1 cellular context compared by ENCODE assay signal in genomic region chr9:124658165-124659017, GRCh38.
A peak's percentile ranks its signal among the peaks of the same experiment; 100 is the strongest.
TF ChIP-seq lines count a peak whose summit lies in the region.

No MANE protein-coding gene starts in this region.

TF ChIP-seq in HepG2, 621 proteins besides CTCF, POLR2A, EP300 and RAD21 (continued from another document):
- no peak for TF ChIP-seq ADNP (CRISPR knock-in tag; IDR thresholded peaks at IDR 0.05)
- no peak for TF ChIP-seq ZNF816 (CRISPR knock-in tag; IDR thresholded peaks at IDR 0.05; ENCODE audit: borderline replicate concordance)
- TF ChIP-seq HHEX (CRISPR knock-in tag; IDR thresholded peaks at IDR 0.05), result no peak
- no peak for TF ChIP-seq CCAR2 (optimal IDR thresholded peaks at IDR 0.05; ENCODE audit: low read depth, low read length)
- TF ChIP-seq ZFP36 (IDR thresholded peaks at IDR 0.05; ENCODE audit: borderline replicate concordance, low read depth, low read length, partially characterized antibody), result no peak
- no peak for TF ChIP-seq ZBTB34 (CRISPR knock-in tag; IDR thresholded peaks at IDR 0.05)
- no peak for TF ChIP-seq ATF2 (CRISPR knock-in tag; IDR thresholded peaks at IDR 0.05)
- no peak for TF ChIP-seq ZNF577 (CRISPR knock-in tag; IDR thresholded peaks at IDR 0.05; ENCODE audit: borderline replicate concordance, low read depth)
- TF ChIP-seq SIN3A (IDR thresholded peaks at IDR 0.05; ENCODE audit: borderline replicate concordance, low read depth, low read length), result no peak
- TF ChIP-seq ZFP62 (CRISPR knock-in tag; IDR thresholded peaks at IDR 0.05), result no peak
- TF ChIP-seq ZSCAN25 (CRISPR knock-in tag; IDR thresholded peaks at IDR 0.05), result no peak
- no peak for TF ChIP-seq ZNF333 (CRISPR knock-in tag; IDR thresholded peaks at IDR 0.05; ENCODE audit: borderline replicate concordance)
- TF ChIP-seq ZNF563 (CRISPR knock-in tag; IDR thresholded peaks at IDR 0.05), result no peak
- no peak for TF ChIP-seq ESRRA (CRISPR knock-in tag; IDR thresholded peaks at IDR 0.05; ENCODE audit: low read depth)
- TF ChIP-seq POGZ (CRISPR knock-in tag; IDR thresholded peaks at IDR 0.05), result peak; percentile 48; the same call in 1 of the 2 replicates
- TF ChIP-seq JDP2 (CRISPR knock-in tag; IDR thresholded peaks at IDR 0.05; ENCODE audit: borderline replicate concordance), result no peak
- peak; percentile 76 for TF ChIP-seq DRAP1 (CRISPR knock-in tag; IDR thresholded peaks at IDR 0.05)
- TF ChIP-seq ZNF337 (CRISPR knock-in tag; IDR thresholded peaks at IDR 0.05; ENCODE audit: borderline replicate concordance, low read depth), result no peak
- no peak for TF ChIP-seq TIGD3 (CRISPR knock-in tag; IDR thresholded peaks at IDR 0.05; ENCODE audit: borderline replicate concordance)
- TF ChIP-seq MED8 (CRISPR knock-in tag; IDR thresholded peaks at IDR 0.05; ENCODE audit: insufficient replicate concordance), result no peak
- no peak for TF ChIP-seq PHF21A (CRISPR knock-in tag; IDR thresholded peaks at IDR 0.05)
- no peak for TF ChIP-seq TRAFD1 (CRISPR knock-in tag; IDR thresholded peaks at IDR 0.05; ENCODE audit: borderline replicate concordance)
- no peak for TF ChIP-seq ZNF740 (CRISPR knock-in tag; IDR thresholded peaks at IDR 0.05)
- TF ChIP-seq ZBTB46 (CRISPR knock-in tag; IDR thresholded peaks at IDR 0.05; ENCODE audit: borderline replicate concordance), result no peak
- 0 out of 2 replicates have a peak, but pooled peaks have one; percentile 18 for TF ChIP-seq ZNF280D (CRISPR knock-in tag; IDR thresholded peaks at IDR 0.05)
- TF ChIP-seq KDM5A (IDR thresholded peaks at IDR 0.05; ENCODE audit: borderline replicate concordance, low read length), result no peak
- no peak for TF ChIP-seq MEIS2 (CRISPR knock-in tag; IDR thresholded peaks at IDR 0.05)
- TF ChIP-seq POLR2AphosphoS5 (IDR thresholded peaks at IDR 0.05; ENCODE audit: low read depth, low read length), result peak; percentile 52
- no peak for TF ChIP-seq MAFG (CRISPR knock-in tag; IDR thresholded peaks at IDR 0.05)
- TF ChIP-seq ZMYM4 (CRISPR knock-in tag; IDR thresholded peaks at IDR 0.05), result peak; percentile 84
- TF ChIP-seq ZNF749 (CRISPR knock-in tag; IDR thresholded peaks at IDR 0.05; ENCODE audit: borderline replicate concordance), result no peak
- no peak for TF ChIP-seq ZNF724P (CRISPR knock-in tag; IDR thresholded peaks at IDR 0.05; ENCODE audit: borderline replicate concordance)
- no peak for TF ChIP-seq SOX5 (CRISPR knock-in tag; IDR thresholded peaks at IDR 0.05; ENCODE audit: borderline replicate concordance)
- peak; percentile 37; the same call in 1 of the 2 replicates for TF ChIP-seq HOXA3 (CRISPR knock-in tag; IDR thresholded peaks at IDR 0.05)
- no peak for TF ChIP-seq SNAPC2 (CRISPR knock-in tag; IDR thresholded peaks at IDR 0.05)
- no peak for TF ChIP-seq RCOR2 (CRISPR knock-in tag; IDR thresholded peaks at IDR 0.05)
- no peak for TF ChIP-seq EEA1 (CRISPR knock-in tag; IDR thresholded peaks at IDR 0.05; ENCODE audit: borderline replicate concordance)
- no peak for TF ChIP-seq NR0B2 (CRISPR knock-in tag; IDR thresholded peaks at IDR 0.05)
- no peak for TF ChIP-seq RFXAP (CRISPR knock-in tag; IDR thresholded peaks at IDR 0.05; ENCODE audit: borderline replicate concordance)
- peak; percentile 91; the same call in 1 of the 2 replicates for TF ChIP-seq ZFAT (CRISPR knock-in tag; conservative IDR thresholded peaks at IDR 0.05)
- TF ChIP-seq RAD51 (IDR thresholded peaks at IDR 0.05; ENCODE audit: borderline replicate concordance), result no peak
- no peak for TF ChIP-seq CREBL2 (CRISPR knock-in tag; IDR thresholded peaks at IDR 0.05; ENCODE audit: borderline replicate concordance)
- TF ChIP-seq PAX8 (CRISPR knock-in tag; IDR thresholded peaks at IDR 0.05; ENCODE audit: borderline replicate concordance), result no peak
- no peak for TF ChIP-seq ZNF619 (CRISPR knock-in tag; IDR thresholded peaks at IDR 0.05)
- TF ChIP-seq TAF15 (IDR thresholded peaks at IDR 0.05; ENCODE audit: low read depth, low read length, poor library complexity, severe bottlenecking), result no peak
- TF ChIP-seq ZSCAN20 (CRISPR knock-in tag; IDR thresholded peaks at IDR 0.05; ENCODE audit: borderline replicate concordance), result no peak
- no peak for TF ChIP-seq SP1 (IDR thresholded peaks at IDR 0.05)
- no peak for TF ChIP-seq SP1 (CRISPR knock-in tag; IDR thresholded peaks at IDR 0.05)
- TF ChIP-seq BCLAF1 (IDR thresholded peaks at IDR 0.05), result no peak
- TF ChIP-seq ZNF780A (CRISPR knock-in tag; IDR thresholded peaks at IDR 0.05), result no peak
- TF ChIP-seq DNMT1 (CRISPR knock-in tag; IDR thresholded peaks at IDR 0.05), result no peak
- TF ChIP-seq MIER2 (CRISPR knock-in tag; IDR thresholded peaks at IDR 0.05), result no peak
- no peak for TF ChIP-seq RNF2 (conservative IDR thresholded peaks at IDR 0.05; ENCODE audit: low read depth)
